24 cellular contexts compared by ENCODE assay signal in genomic region chr13:75175575-75175974, GRCh38.
"Had no signal": no experiment of that assay in that cellular context is flagged by ENCODE, and none has a peak within 500 bp of the region (broad histone marks: within the 10 kb centered on the region; RNA-seq: fewer than 3 reads in every experiment).

No MANE protein-coding gene starts in this region.

- H3K27me3 ChIP-seq: ascending aorta, cardiac muscle cell, dorsolateral prefrontal cortex, neutrophil, upper lobe of left lung had no signal

- H3K9me3 ChIP-seq: ascending aorta, lower lobe of right lung, neutrophil, thoracic aorta, upper lobe of left lung had no signal

- H3K4me3 Mint-ChIP-seq: activated CD8-positive, alpha-beta T cell treated with anti-CD3 and anti-CD28 coated beads for 36 hours; activated naive CD8-positive, alpha-beta T cell treated with anti-CD3 and anti-CD28 coated beads, Interleukin-2, amount 10 ng/mL, durations not matched to agents 7 days and 5 days; activated T-helper 17 cell treated with anti-CD3 and anti-CD28 coated beads, Interleukin-2, amount 50 U/mL, for 72 hours; mesothelial cell of epicardium; natural killer cell treated with Interleukin-12 subunit alpha and Interleukin-12 subunit beta and Interleukin-15 and Interleukin-18, amount 100 ng/mL, for 72 hours; stimulated activated memory B cell treated with anti-CD40 and anti-IgM and Interleukin-4, amounts not matched to agents 10 μg/mL and 1 μg/mL and 100 μg/mL, for 72 hours; T-helper 2 cell treated with Interferon-gamma antibody and Interleukin-4, amounts not matched to agents 5 μg/mL and 100 μg/mL, for 36 hours had no signal

- FAIRE-seq: frontal cortex, keratinocyte had no signal

- H3K36me3 ChIP-seq: ascending aorta, cardiac muscle cell, lower lobe of right lung, neutrophil, thoracic aorta, upper lobe of left lung had no signal

- ATAC-seq: activated CD8-positive, alpha-beta T cell treated with anti-CD3 and anti-CD28 coated beads for 36 hours; activated T-helper 17 cell treated with anti-CD3 and anti-CD28 coated beads, Interleukin-2, amount 50 U/mL, for 72 hours; lower lobe of right lung; natural killer cell treated with Interleukin-12 subunit alpha and Interleukin-12 subunit beta and Interleukin-15 and Interleukin-18, amount 100 ng/mL, for 72 hours; sciatic nerve; stimulated activated memory B cell treated with anti-CD40 and anti-IgM and Interleukin-4, amounts not matched to agents 10 μg/mL and 1 μg/mL and 100 μg/mL, for 72 hours had no signal

- H3K4me1 Mint-ChIP-seq: activated naive CD8-positive, alpha-beta T cell treated with anti-CD3 and anti-CD28 coated beads, Interleukin-2, amount 10 ng/mL, durations not matched to agents 7 days and 5 days; activated T-helper 17 cell treated with anti-CD3 and anti-CD28 coated beads, Interleukin-2, amount 50 U/mL, for 72 hours; mesothelial cell of epicardium; stimulated activated memory B cell treated with anti-CD40 and anti-IgM and Interleukin-4, amounts not matched to agents 10 μg/mL and 1 μg/mL and 100 μg/mL, for 72 hours had no signal

- DNase-seq: activated CD4-positive, alpha-beta T cell treated with anti-CD3 and anti-CD28 coated beads for 48 hours; activated CD4-positive, CD25-positive, alpha-beta regulatory T cell; activated CD8-positive, alpha-beta T cell treated with anti-CD3 and anti-CD28 coated beads for 36 hours; activated naive CD4-positive, alpha-beta T cell; activated naive CD8-positive, alpha-beta T cell treated with anti-CD3 and anti-CD28 coated beads, Interleukin-2, amount 10 ng/mL, durations not matched to agents 7 days and 5 days; activated T-cell treated with anti-CD3 and anti-CD28 coated beads, Interleukin-2, amount 50 U/mL, for 1 hour; dorsolateral prefrontal cortex; erythroblast; hypothalamus; lower lobe of right lung; stimulated activated CD4-positive, alpha-beta T cell treated with anti-CD3 and anti-CD28 coated beads, Interleukin-4, amount 100 ng/mL, for 4 hours; upper lobe of left lung had no signal

- H3K9me3 Mint-ChIP-seq: T-helper 2 cell treated with Interferon-gamma antibody and Interleukin-4, amounts not matched to agents 5 μg/mL and 100 μg/mL, for 36 hours had no signal

- H3K27ac ChIP-seq: ascending aorta, cardiac muscle cell, dorsolateral prefrontal cortex, lower lobe of right lung, neutrophil, thoracic aorta, upper lobe of left lung had no signal

- H3K27ac Mint-ChIP-seq: activated CD8-positive, alpha-beta T cell treated with anti-CD3 and anti-CD28 coated beads for 36 hours; activated naive CD8-positive, alpha-beta T cell treated with anti-CD3 and anti-CD28 coated beads, Interleukin-2, amount 10 ng/mL, durations not matched to agents 7 days and 5 days; activated T-helper 17 cell treated with anti-CD3 and anti-CD28 coated beads, Interleukin-2, amount 50 U/mL, for 72 hours; mesothelial cell of epicardium; natural killer cell treated with Interleukin-12 subunit alpha and Interleukin-12 subunit beta and Interleukin-15 and Interleukin-18, amount 100 ng/mL, for 72 hours; stimulated activated memory B cell treated with anti-CD40 and anti-IgM and Interleukin-4, amounts not matched to agents 10 μg/mL and 1 μg/mL and 100 μg/mL, for 72 hours; T-helper 2 cell treated with Interferon-gamma antibody and Interleukin-4, amounts not matched to agents 5 μg/mL and 100 μg/mL, for 36 hours had no signal

- H3K4me1 ChIP-seq: ascending aorta, lower lobe of right lung, upper lobe of left lung had no signal

- H3K4me3 ChIP-seq: ascending aorta, cardiac muscle cell, dorsolateral prefrontal cortex, lower lobe of right lung, thoracic aorta, upper lobe of left lung had no signal

- H3K36me3 Mint-ChIP-seq: mesothelial cell of epicardium; natural killer cell treated with Interleukin-12 subunit alpha and Interleukin-12 subunit beta and Interleukin-15 and Interleukin-18, amount 100 ng/mL, for 72 hours; stimulated activated memory B cell treated with anti-CD40 and anti-IgM and Interleukin-4, amounts not matched to agents 10 μg/mL and 1 μg/mL and 100 μg/mL, for 72 hours had no signal
